In the genomic region with DNA sequence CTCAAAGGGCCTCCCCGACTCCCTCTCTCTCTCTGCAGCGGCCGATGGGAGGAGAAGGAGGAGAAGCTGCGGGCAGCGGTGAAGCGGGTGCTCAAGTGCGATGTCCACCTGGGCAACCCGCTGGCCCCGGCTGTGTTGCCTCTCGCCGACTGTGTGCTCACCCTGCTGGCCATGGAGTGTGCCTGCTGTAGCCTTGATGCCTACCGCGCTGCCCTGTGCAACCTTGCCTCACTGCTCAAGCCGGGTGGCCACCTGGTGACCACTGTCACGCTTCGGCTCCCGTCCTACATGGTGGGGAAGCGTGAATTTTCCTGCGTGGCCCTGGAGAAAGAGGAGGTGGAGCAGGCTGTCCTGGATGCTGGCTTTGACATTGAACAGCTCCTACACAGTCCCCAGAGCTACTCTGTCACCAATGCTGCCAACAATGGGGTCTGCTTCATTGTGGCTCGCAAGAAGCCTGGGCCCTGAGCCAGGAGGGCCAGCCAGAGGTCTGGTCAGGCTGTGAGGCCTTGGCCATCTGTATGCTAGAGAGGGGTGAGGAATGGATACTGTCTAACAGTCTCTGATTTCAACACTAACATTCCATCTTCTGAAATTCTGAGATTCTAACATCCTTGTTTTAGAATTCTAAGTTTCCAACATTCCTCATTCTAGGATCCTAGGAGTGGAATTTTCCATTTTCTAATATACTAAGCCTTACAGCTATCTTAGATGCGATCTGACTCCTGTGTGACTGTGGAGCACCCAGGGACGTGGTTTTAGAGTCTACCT, we compare ENCODE assay signal across 17 cellular contexts. TPM values are rescaled to one million over a fixed set of nuclear protein-coding genes. Genes with fewer than 3 reads are reported as not detected.
DNase-seq lines count a peak whose midpoint lies in the region; ATAC-seq and TF ChIP-seq lines count a peak whose summit lies in the region.
"Had no signal": no experiment of that assay in that cellular context is flagged by ENCODE, and none has a peak within 500 bp of the region (broad histone marks: within the 10 kb centered on the region; RNA-seq: fewer than 3 reads in every experiment).

No MANE protein-coding gene starts in this region.

- in situ Hi-C loops in IMR-90 (cut with MboI; ENCODE audit: low sequenced_read_pairs) = no loop called here

- H2AK9ac ChIP-seq in IMR-90 (replicated peaks; ENCODE audit: low read depth, low read length, poor library complexity) = no peak overlapping the region

- H3K36me3 Mint-ChIP-seq in naive thymus-derived CD8-positive, alpha-beta T cell = peaks cover 0 to 3% (median 0%) of the 10 kb centered on the region in 3 donors
- H3K36me3 Mint-ChIP-seq: activated naive CD4-positive, alpha-beta T cell treated with anti-CD3 and anti-CD28 coated beads, Interleukin-2, amount 10 ng/mL, durations not matched to agents 7 days and 5 days; IgD-negative memory B cell had no signal

- TF ChIP-seq RAD21 in IMR-90 (IDR thresholded peaks at IDR 0.05; ENCODE audit: low read length) = no peak

- BruUV-seq in IMR-90 (replicated peaks; lab: Mats Ljungman, UMichigan) = no TSS peak

- H2BK20ac ChIP-seq in IMR-90 (ENCODE audit: low read depth, low read length) = no peak overlapping the region

- no peaks in the 10 kb centered on the region for H3K27me3 ChIP-seq in IMR-90 (ENCODE audit: control insufficient read depth, insufficient read depth, low read length)
- H3K27me3 ChIP-seq in skeletal muscle tissue (ENCODE audit: control insufficient read depth in 3 of 3, insufficient read depth in 3 of 3, low read length in 3 of 3) = no peaks in the 10 kb centered on the region

- H3K79me1 ChIP-seq in IMR-90 (ENCODE audit: low read depth in 1 of 2, low read length in 2 of 2) = peaks cover 0 to 9% of the 10 kb centered on the region in 2 experiments; a peak in 1 of 4 replicates

- no peak overlapping the region for H3K56ac ChIP-seq in IMR-90 (ENCODE audit: extremely low read depth, insufficient read depth, low read length)

- peak overlapping the region; percentile 41; the same call in 1 of the 3 replicates for H2BK15ac ChIP-seq in IMR-90 (ENCODE audit: low read depth, low read length)

- no peak overlapping the region for H3K23ac ChIP-seq in IMR-90 (ENCODE audit: low read depth, low read length)

- H4K20me1 ChIP-seq in IMR-90 (ENCODE audit: insufficient read depth, low read length) = 0 out of 2 replicates have a peak, but pooled peaks cover 6% of the 10 kb centered on the region

- H2AK5ac ChIP-seq in IMR-90 (ENCODE audit: low read depth, low read length) = peak overlapping the region; percentile 56

- intact Hi-C loops in IMR-90 (cut with micrococcal nuclease) = no loop called here

- TF ChIP-seq POLR2A in IMR-90 (IDR thresholded peaks at IDR 0.05; ENCODE audit: low read depth, low read length) = no peak

- H4K91ac ChIP-seq in IMR-90 (ENCODE audit: insufficient read depth, low read depth, low read length) = no peak overlapping the region

- H3K4me3 Mint-ChIP-seq in naive thymus-derived CD8-positive, alpha-beta T cell = no peak overlapping the region
- H3K4me3 Mint-ChIP-seq: activated CD8-positive, alpha-beta T cell treated with anti-CD3 and anti-CD28 coated beads, Interleukin-2, amount 10 ng/mL, durations not matched to agents 7 days and 5 days; activated naive CD4-positive, alpha-beta T cell treated with anti-CD3 and anti-CD28 coated beads, Interleukin-2, amount 10 ng/mL, durations not matched to agents 7 days and 5 days had no signal

- H3K4me2 ChIP-seq in IMR-90 (ENCODE audit: low read depth, low read length) = peak overlapping the region; percentile 7; the same call in 1 of the 2 replicates

- CTCF ChIA-PET in IMR-90 (lab: Yijun Ruan, JAX) = no interaction called here

- no CpG with 5 or more reads among the region's 22 CpGs for WGBS in IMR-90 (ENCODE audit: extremely low coverage in 2 of 2, insufficient read length in 1 of 2), 2 experiments

- H3K27ac Mint-ChIP-seq in naive thymus-derived CD8-positive, alpha-beta T cell = no peak overlapping the region
- H3K27ac Mint-ChIP-seq: activated CD8-positive, alpha-beta T cell treated with anti-CD3 and anti-CD28 coated beads, Interleukin-2, amount 10 ng/mL, durations not matched to agents 7 days and 5 days; activated naive CD4-positive, alpha-beta T cell treated with anti-CD3 and anti-CD28 coated beads, Interleukin-2, amount 10 ng/mL, durations not matched to agents 7 days and 5 days; IgD-negative memory B cell had no signal

- no peak overlapping the region for H2BK120ac ChIP-seq in IMR-90 (ENCODE audit: low read depth, low read length)

- H3K9ac ChIP-seq in IMR-90 (ENCODE audit: low read depth, low read length) (no peak overlapping the region), skeletal muscle tissue (ENCODE audit: low read depth in 1 of 3, low read length in 3 of 3) (peak overlapping the region in 1 of 3 donors; percentile 51)
- H3K9ac ChIP-seq: GM23248 had no signal

- peaks cover 21% of the 10 kb centered on the region for H3K9me1 ChIP-seq in IMR-90 (ENCODE audit: insufficient read depth, low read length)

- peak overlapping the region; percentile 51; the same call in 1 of the 2 replicates for H3K18ac ChIP-seq in IMR-90 (ENCODE audit: low read depth, low read length)

- H3K27ac ChIP-seq in IMR-90 (ENCODE audit: insufficient read depth, low read length) (peak overlapping the region; percentile 56; the same call in 1 of the 2 replicates), skeletal muscle tissue (ENCODE audit: low read depth, low read length) (no peak overlapping the region)
- H3K27ac ChIP-seq: C4-2B, GM23248 had no signal

- H3K9me3 Mint-ChIP-seq in naive thymus-derived CD8-positive, alpha-beta T cell = no peaks in the 10 kb centered on the region
- H3K9me3 Mint-ChIP-seq: activated naive CD4-positive, alpha-beta T cell treated with anti-CD3 and anti-CD28 coated beads, Interleukin-2, amount 10 ng/mL, durations not matched to agents 7 days and 5 days had no signal

- no peaks in the 10 kb centered on the region for H3K9me3 ChIP-seq in IMR-90 (ENCODE audit: control insufficient read depth, insufficient read depth, low read length)
- no peaks in the 10 kb centered on the region for H3K9me3 ChIP-seq in skeletal muscle tissue (ENCODE audit: control insufficient read depth in 3 of 3, low read length in 3 of 3)
- H3K9me3 ChIP-seq: mucosa of descending colon had no signal

- H3K27me3 Mint-ChIP-seq in naive thymus-derived CD8-positive, alpha-beta T cell = peaks cover 7 to 14% (median 9%) of the 10 kb centered on the region in 5 donors

- peak overlapping the region; percentile 44 for H2BK5ac ChIP-seq in IMR-90 (ENCODE audit: low read depth, low read length, poor library complexity, severe bottlenecking)

- H3K4me1 ChIP-seq in IMR-90 (ENCODE audit: control insufficient read depth, insufficient read depth, low read length) = peaks cover 31% of the 10 kb centered on the region
- H3K4me1 ChIP-seq in skeletal muscle tissue (ENCODE audit: control insufficient read depth in 3 of 3, insufficient read depth in 3 of 3, low read length in 3 of 3) = peaks cover 52 to 58% (median 58%) of the 10 kb centered on the region in 3 donors

- H3K4ac ChIP-seq in IMR-90 (ENCODE audit: low read depth, low read length) = peak overlapping the region; percentile 16; the same call in 1 of the 2 replicates

- 0 out of 2 replicates have a peak overlapping the region, but pooled peaks have one; percentile 14 for H3K14ac ChIP-seq in IMR-90 (replicated peaks; ENCODE audit: low read depth, low read length)

- POLR2A ChIA-PET in IMR-90 (lab: Charles Lee; ENCODE audit: unreplicated experiment) = no interaction called here
- POLR2A ChIA-PET in naive thymus-derived CD8-positive, alpha-beta T cell (lab: Charles Lee) = no interaction called here

- peak overlapping the region; percentile 70 for H2AFZ ChIP-seq in IMR-90 (replicated peaks; ENCODE audit: low read length, poor library complexity)
- H2AFZ ChIP-seq: GM23248 had no signal

- dilution Hi-C loops in IMR-90 (cut with HindIII; ENCODE audit: low sequenced_read_pairs, unreplicated experiment) = no loop called here

- DNase-seq in IMR-90 (peak; percentile 25), cerebellum (ENCODE audit: low spot score) (peak; percentile 60), hypothalamus (lab: John Stamatoyannopoulos, UW) (peak in 30 of 51 donors; percentile 5 to 77 (median 38)), NAMALWA (ENCODE audit: low spot score) (no peak), DMS153 treated with DMSO at 0.1 percent for 48 hours (lab: John Stamatoyannopoulos, UW; ENCODE audit: unreplicated experiment) (no peak), HK-2 (ENCODE audit: unreplicated experiment) (no peak)
- DNase-seq in naive thymus-derived CD8-positive, alpha-beta T cell = no peak
- DNase-seq: activated CD8-positive, alpha-beta T cell treated with anti-CD3 and anti-CD28 coated beads, Interleukin-2, amount 10 ng/mL, durations not matched to agents 7 days and 5 days; activated naive CD4-positive, alpha-beta T cell treated with anti-CD3 and anti-CD28 coated beads, Interleukin-2, amount 10 ng/mL, durations not matched to agents 7 days and 5 days; GM23248; mucosa of descending colon; small intestine; T-helper 9 cell had no signal

- no peak overlapping the region; a peak in 1 of 4 replicates for H4K8ac ChIP-seq in IMR-90 (ENCODE audit: low read depth in 2 of 2, low read length in 2 of 2)

- H3K36me3 ChIP-seq in IMR-90 (ENCODE audit: control insufficient read depth, insufficient read depth, low read length) = no peaks in the 10 kb centered on the region
- H3K36me3 ChIP-seq in skeletal muscle tissue (ENCODE audit: control insufficient read depth in 3 of 3, insufficient read depth in 3 of 3, low read length in 3 of 3) = peaks cover 0 to 5% (median 3%) of the 10 kb centered on the region in 3 donors

- H3K4me3 ChIP-seq in IMR-90 (ENCODE audit: insufficient read depth, low read depth, low read length) = no peak overlapping the region
- H3K4me3 ChIP-seq in skeletal muscle tissue (ENCODE audit: low read length in 3 of 3) = peak overlapping the region in 2 of 3 donors; percentile 41 to 43
- H3K4me3 ChIP-seq: GM23248, mucosa of descending colon had no signal

- H4K5ac ChIP-seq in IMR-90 (ENCODE audit: low read depth, low read length) = peak overlapping the region; percentile 25; the same call in 1 of the 2 replicates

- TF ChIP-seq CTCF in IMR-90 (conservative IDR thresholded peaks at IDR 0.05; ENCODE audit: low read depth, low read length) = no peak

- peaks cover 0 to 2% (median 0%) of the 10 kb centered on the region in 4 donors for H3K4me1 Mint-ChIP-seq in naive thymus-derived CD8-positive, alpha-beta T cell
- H3K4me1 Mint-ChIP-seq: activated naive CD4-positive, alpha-beta T cell treated with anti-CD3 and anti-CD28 coated beads, Interleukin-2, amount 10 ng/mL, durations not matched to agents 7 days and 5 days had no signal

- peak; percentile 19 for ATAC-seq in IMR-90 (ENCODE audit: low read depth)
- no peak for ATAC-seq in naive thymus-derived CD8-positive, alpha-beta T cell
- ATAC-seq: activated CD8-positive, alpha-beta T cell treated with anti-CD3 and anti-CD28 coated beads, Interleukin-2, amount 10 ng/mL, durations not matched to agents 7 days and 5 days; mucosa of descending colon; Panc1 had no signal

RNA-seq across cellular contexts. Expression of gene INMT, which starts 3.6 kb away (rescaled TPM):
- total RNA-seq in IMR-90 (2012; rRNA removed) (1.7 and 2.2 TPM in 2 replicates), cerebellum (0.73 TPM), skeletal muscle tissue (35.5 TPM)
- polyA plus RNA-seq in IMR-90 (2012; rRNA removed) = 0.34 and 0.39 TPM in 2 replicates
- polyA plus RNA-seq in IMR-90 (2012; cell fraction: cytosol; rRNA removed) = 0.54 and 0.75 TPM in 2 replicates
- polyA plus RNA-seq in IMR-90 (2012; cell fraction: nucleus; rRNA removed; ENCODE audit: low replicate concordance) = 0.47 and 0.61 TPM in 2 replicates
- under 1 TPM; 0.52 to 0.77 TPM for total RNA-seq in naive thymus-derived CD8-positive, alpha-beta T cell
- not detected for polyA plus RNA-seq in naive thymus-derived CD8-positive, alpha-beta T cell
- total RNA-seq: activated CD8-positive, alpha-beta T cell treated with anti-CD3 and anti-CD28 coated beads, Interleukin-2, amount 10 ng/mL, durations not matched to agents 7 days and 5 days; GM23248 had no signal
- polyA plus RNA-seq: IgD-negative memory B cell had no signal

RNA-seq across cellular contexts. Expression of gene MINDY4, which starts 15.6 kb away (rescaled TPM):
- 3.6 TPM in 2 replicates for total RNA-seq in IMR-90 (2012; rRNA removed)
- polyA plus RNA-seq in IMR-90 (2012; rRNA removed) = 1.8 and 1.9 TPM in 2 replicates
- polyA plus RNA-seq in IMR-90 (2012; cell fraction: cytosol; rRNA removed) = 0.75 and 1.1 TPM in 2 replicates
- polyA plus RNA-seq in IMR-90 (2012; cell fraction: nucleus; rRNA removed; ENCODE audit: low replicate concordance) = 1.9 and 3.0 TPM in 2 replicates
- total RNA-seq in cerebellum = 9.8 TPM
- 7.8 TPM for total RNA-seq in skeletal muscle tissue
- 1 to 10 TPM in 1 of 2 experiments, under 1 TPM in 1; 0.94 to 1.5 TPM for total RNA-seq in naive thymus-derived CD8-positive, alpha-beta T cell
- polyA plus RNA-seq in naive thymus-derived CD8-positive, alpha-beta T cell = under 1 TPM; 0.44 to 0.84 (median 0.81) TPM

Comparison
In these comparisons a context has a peak if more than half of its experiments do, and no peak if none do; other contexts are left out.
1. DNase-seq: peak in IMR-90 (single experiment), cerebellum (single experiment) and hypothalamus (30 of 51); none in NAMALWA (single experiment), DMS153 treated with DMSO at 0.1 percent for 48 hours (single experiment), naive thymus-derived CD8-positive, alpha-beta T cell (0 of 10) and HK-2 (single experiment).
2. RNA of gene INMT, which starts 3.6 kb away (total RNA-seq): 35.5 TPM in skeletal muscle tissue (single experiment); 1.7 to 2.2 TPM in IMR-90, 0.52 to 0.77 TPM in naive thymus-derived CD8-positive, alpha-beta T cell and 0.73 TPM in cerebellum (single experiment); every median in the first group is over 10 times any median in the second.